Comparison of ENCODE assay signal across 19 cellular contexts in genomic region chr1:8293141-8293540, GRCh38. TPM values are rescaled to one million over a fixed set of nuclear protein-coding genes. Genes with fewer than 3 reads are reported as not detected.
DNase-seq lines count a peak whose midpoint lies in the region; ATAC-seq and TF ChIP-seq lines count a peak whose summit lies in the region.
"Had no signal": no experiment of that assay in that cellular context is flagged by ENCODE, and none has a peak within 500 bp of the region (broad histone marks: within the 10 kb centered on the region; RNA-seq: fewer than 3 reads in every experiment).

No MANE protein-coding gene starts in this region.

- H3K9me3 Mint-ChIP-seq in Calu3 (ENCODE audit: low read depth, unreplicated experiment) = no peaks in the 10 kb centered on the region
- H3K9me3 Mint-ChIP-seq: CD8-positive, alpha-beta T cell had no signal

- DNase-seq in Calu3 = peak; percentile 18
- DNase-seq in Peyer's patch = peak in 2 of 3 donors; percentile 88 to 90
- DNase-seq in left lung = peak in 1 of 2 donors; percentile 65
- no peak for DNase-seq in thoracic aorta (ENCODE audit: low spot score)
- no peak for DNase-seq in NK-92 (lab: John Stamatoyannopoulos, UW; ENCODE audit: unreplicated experiment)
- no peak for DNase-seq in NK-92 treated with Interleukin-12 subunit alpha and Interleukin-12 subunit beta, amount 100 ng/mL, for 24 hours (lab: John Stamatoyannopoulos, UW)
- DNase-seq: CD8-positive, alpha-beta T cell; DND-41; HCEC 1CT; Karpas-422; MM.1S; NCI-H1105; NCI-H1694; NCI-H510A treated with DMSO at 0.1 percent for 48 hours; NCI-H82; Right ventricle myocardium superior had no signal

- H3K4me3 ChIP-seq in Peyer's patch (no peak overlapping the region), left lung (no peak overlapping the region), thoracic aorta (no peak overlapping the region)
- H3K4me3 ChIP-seq: BLaER1 had no signal

- peak; percentile 83 for ATAC-seq in left lung
- ATAC-seq in thoracic aorta (ENCODE audit: insufficient number of reproducible peaks, low FRiP score, low read depth) = no peak
- ATAC-seq in HG03521 (IDR thresholded peaks at IDR 0.05; ENCODE audit: unreplicated experiment) = no peak
- no peak for ATAC-seq in HG03442 (IDR thresholded peaks at IDR 0.05; ENCODE audit: unreplicated experiment)
- ATAC-seq: CD8-positive, alpha-beta T cell had no signal

- H3K4me1 Mint-ChIP-seq in Calu3 (ENCODE audit: low read depth, unreplicated experiment) = no peaks in the 10 kb centered on the region

- CTCF ChIA-PET in Calu3 (lab: Charles Lee) = interaction anchor here (0.7 to 1.5 kb wide), 2 partner anchors 21 to 407 kb away, joined by 3 to 4 read pairs; no protein-coding TSS in a partner anchor

- H3K36me3 Mint-ChIP-seq in Calu3 (ENCODE audit: insufficient read depth, unreplicated experiment) = no peaks in the 10 kb centered on the region
- H3K36me3 Mint-ChIP-seq: CD8-positive, alpha-beta T cell had no signal

- H3K4me1 ChIP-seq in Peyer's patch = peaks cover 0 to 13% (median 0%) of the 10 kb centered on the region in 4 donors
- no peaks in the 10 kb centered on the region for H3K4me1 ChIP-seq in left lung
- peaks cover 14 to 17% of the 10 kb centered on the region in 2 donors for H3K4me1 ChIP-seq in thoracic aorta (ENCODE audit: control insufficient read depth in 1 of 2, low read depth in 2 of 2)
- H3K4me1 ChIP-seq: BLaER1 had no signal

- H3K9me3 ChIP-seq in Peyer's patch (no peaks in the 10 kb centered on the region), left lung (no peaks in the 10 kb centered on the region), thoracic aorta (no peaks in the 10 kb centered on the region)
- H3K9me3 ChIP-seq: BLaER1 had no signal

- BruUV-seq in Calu3 (replicated peaks; lab: Mats Ljungman, UMichigan) = no TSS peak

- TF ChIP-seq CTCF in Calu3 (IDR thresholded peaks at IDR 0.05; ENCODE audit: unreplicated experiment) (no peak), Peyer's patch (IDR thresholded peaks at IDR 0.05) (no peak), left lung (IDR thresholded peaks at IDR 0.05) (no peak), thoracic aorta (IDR thresholded peaks at IDR 0.05) (no peak)

- H3K4me3 Mint-ChIP-seq in Calu3 (ENCODE audit: low read depth, unreplicated experiment) = no peak overlapping the region
- H3K4me3 Mint-ChIP-seq: CD8-positive, alpha-beta T cell had no signal

- H3K27me3 Mint-ChIP-seq in Calu3 (ENCODE audit: unreplicated experiment) = no peaks in the 10 kb centered on the region

- H3K27me3 ChIP-seq in Peyer's patch (no peaks in the 10 kb centered on the region), left lung (no peaks in the 10 kb centered on the region), thoracic aorta (replicated peaks; ENCODE audit: insufficient read depth) (no peaks in the 10 kb centered on the region)
- H3K27me3 ChIP-seq: BLaER1 had no signal

- H3K27ac ChIP-seq in Peyer's patch (peak overlapping the region in 3 of 4 donors; percentile 46 to 83 (median 78)), left lung (peak overlapping the region in 1 of 2 donors; percentile 13), thoracic aorta (peak overlapping the region; percentile 37 to 50)
- H3K27ac ChIP-seq: BLaER1 had no signal

- intact Hi-C loops in Calu3 (cut with micrococcal nuclease; ENCODE audit: unreplicated experiment) = no loop called here
- intact Hi-C loops in left lung (cut with DNase I) = no loop called here

- H3K27ac Mint-ChIP-seq in Calu3 (ENCODE audit: unreplicated experiment) = no peak overlapping the region
- H3K27ac Mint-ChIP-seq: CD8-positive, alpha-beta T cell had no signal

- TF ChIP-seq POLR2A in Peyer's patch (IDR thresholded peaks at IDR 0.05) = peak in 1 of 2 donors; percentile 51

- no peaks in the 10 kb centered on the region for H3K36me3 ChIP-seq in Peyer's patch
- no peaks in the 10 kb centered on the region for H3K36me3 ChIP-seq in left lung
- no peaks in the 10 kb centered on the region for H3K36me3 ChIP-seq in thoracic aorta
- H3K36me3 ChIP-seq: BLaER1 had no signal

RNA-seq across cellular contexts. Expression of gene SLC45A1, which starts 24.8 kb away (rescaled TPM):
- 0.73 TPM in 2 replicates for total RNA-seq in Calu3 (2022)
- 1 to 10 TPM in 2 of 4 donors, under 1 TPM in 2; 0.70 to 2.5 (median 1.1) TPM for total RNA-seq in Peyer's patch
- total RNA-seq in left lung = 1 to 10 TPM; 1.4 TPM
- 1 to 10 TPM; 4.4 to 6.0 TPM for total RNA-seq in thoracic aorta

Comparison
In these comparisons a context has a peak if more than half of its experiments do, and no peak if none do; other contexts are left out.
1. DNase-seq: peak in Calu3 (single experiment) and Peyer's patch (2 of 3); none in thoracic aorta (single experiment), NK-92 (single experiment) and NK-92 treated with Interleukin-12 subunit alpha and Interleukin-12 subunit beta, amount 100 ng/mL, for 24 hours (single experiment).